In genomic region chr21:26137379-26138060, GRCh38 we compare ENCODE assay signal across 19 cellular contexts. TPM values are rescaled to one million over a fixed set of nuclear protein-coding genes. Genes with fewer than 3 reads are reported as not detected.
DNase-seq lines count a peak whose midpoint lies in the region; ATAC-seq and TF ChIP-seq lines count a peak whose summit lies in the region.
"Had no signal": no experiment of that assay in that cellular context is flagged by ENCODE, and none has a peak within 500 bp of the region (broad histone marks: within the 10 kb centered on the region; RNA-seq: fewer than 3 reads in every experiment).

No MANE protein-coding gene starts in this region.

- WGBS in transverse colon (ENCODE audit: low coverage in 1 of 2), 2 donors: 67 to 71% methylated on average over 4 of the region's 4 CpGs

- TF ChIP-seq EP300 in transverse colon (IDR thresholded peaks at IDR 0.05; ENCODE audit: low read depth): no peak

- TF ChIP-seq CTCF in HFFc6 (IDR thresholded peaks at IDR 0.05) (no peak), WERI-Rb-1 (IDR thresholded peaks at IDR 0.05; ENCODE audit: low read depth, low read length) (no peak), transverse colon (IDR thresholded peaks at IDR 0.05) (no peak)

- no peaks in the 10 kb centered on the region for H3K27me3 Mint-ChIP-seq in HFFc6 (ENCODE audit: insufficient read depth)
- H3K27me3 Mint-ChIP-seq: stimulated activated memory B cell treated with anti-CD40 and anti-IgM and Interleukin-4, amounts not matched to agents 10 μg/mL and 1 μg/mL and 100 μg/mL, for 72 hours; type B pancreatic cell had no signal

- H3K9me3 ChIP-seq in BLaER1: no peaks in the 10 kb centered on the region
- H3K9me3 ChIP-seq in WERI-Rb-1 (ENCODE audit: severe bottlenecking): no peaks in the 10 kb centered on the region
- no peaks in the 10 kb centered on the region for H3K9me3 ChIP-seq in transverse colon
- H3K9me3 ChIP-seq: A549 had no signal

- no peak overlapping the region for H3K27ac ChIP-seq in BLaER1
- peak overlapping the region; percentile 73 for H3K27ac ChIP-seq in WERI-Rb-1
- H3K27ac ChIP-seq in transverse colon: no peak overlapping the region

- peaks cover 38% of the 10 kb centered on the region for H3K36me3 Mint-ChIP-seq in HFFc6 (ENCODE audit: low read depth)
- H3K36me3 Mint-ChIP-seq: CD8-positive, alpha-beta memory T cell had no signal

- H3K4me1 Mint-ChIP-seq in HFFc6 (ENCODE audit: low read depth): peaks cover 58% of the 10 kb centered on the region

- H3K4me1 ChIP-seq in BLaER1 (peaks cover 20% of the 10 kb centered on the region), transverse colon (peaks cover 0 to 41% (median 4%) of the 10 kb centered on the region in 4 donors)

- peaks cover 100% of the 10 kb centered on the region for H4K20me1 ChIP-seq in BLaER1

- H3K36me3 ChIP-seq in BLaER1: peaks cover 49% of the 10 kb centered on the region
- H3K36me3 ChIP-seq in WERI-Rb-1: peaks cover 27% of the 10 kb centered on the region
- no peaks in the 10 kb centered on the region for H3K36me3 ChIP-seq in transverse colon

- intact Hi-C loops in transverse colon (cut with DNase I; ENCODE audit: low total_unique reads): no loop called here

- no peak overlapping the region for H3K4me3 ChIP-seq in BLaER1
- H3K4me3 ChIP-seq in WERI-Rb-1 (ENCODE audit: low read depth, low read length): no peak overlapping the region
- H3K4me3 ChIP-seq in transverse colon: no peak overlapping the region
- H3K4me3 ChIP-seq: A549 had no signal

- H3K27ac Mint-ChIP-seq in HFFc6: peak overlapping the region; percentile 42
- H3K27ac Mint-ChIP-seq: stimulated activated memory B cell treated with anti-CD40 and anti-IgM and Interleukin-4, amounts not matched to agents 10 μg/mL and 1 μg/mL and 100 μg/mL, for 72 hours; type B pancreatic cell had no signal

- no peak for DNase-seq in HFFc6
- no peak for DNase-seq in WERI-Rb-1
- DNase-seq in lung microvascular endothelial cell (ENCODE audit: low read depth in 2 of 2): peak; percentile 17 to 42
- DNase-seq in NCI-H1694 treated with DMSO at 0.1 percent for 48 hours (lab: John Stamatoyannopoulos, UW): no peak
- no peak for DNase-seq in transverse colon
- DNase-seq: activated gamma-delta T cell; CD8-positive, alpha-beta memory T cell; cortex of kidney; GOT3; islet precursor cell; NCI-H2081 treated with DMSO at 0.1 percent for 48 hours; NCI-H82; occipital lobe had no signal

- in situ Hi-C loops in transverse colon (cut with MboI; ENCODE audit: low pct_ligation_motif_present in 1 of 4, low pct_unique_long_range_greater_than_20kb in 1 of 4, low sequenced_read_pairs in 3 of 4): no loop called here

- H3K27me3 ChIP-seq in BLaER1: no peaks in the 10 kb centered on the region
- H3K27me3 ChIP-seq in WERI-Rb-1 (ENCODE audit: insufficient read depth, low read depth, severe bottlenecking): no peaks in the 10 kb centered on the region
- no peaks in the 10 kb centered on the region for H3K27me3 ChIP-seq in transverse colon

- H3K9me3 Mint-ChIP-seq in HFFc6: peaks cover 7% of the 10 kb centered on the region
- H3K9me3 Mint-ChIP-seq: CD8-positive, alpha-beta memory T cell; stimulated activated memory B cell treated with anti-CD40 and anti-IgM and Interleukin-4, amounts not matched to agents 10 μg/mL and 1 μg/mL and 100 μg/mL, for 72 hours had no signal

- H3K4me3 Mint-ChIP-seq in HFFc6: no peak overlapping the region
- H3K4me3 Mint-ChIP-seq: CD8-positive, alpha-beta memory T cell; stimulated activated memory B cell treated with anti-CD40 and anti-IgM and Interleukin-4, amounts not matched to agents 10 μg/mL and 1 μg/mL and 100 μg/mL, for 72 hours; type B pancreatic cell had no signal

- ATAC-seq in GM19035 (IDR thresholded peaks at IDR 0.05; ENCODE audit: unreplicated experiment) (no peak), HG03457 (IDR thresholded peaks at IDR 0.05; ENCODE audit: unreplicated experiment) (no peak)
- ATAC-seq: A549 had no signal

- peak overlapping the region; percentile 63 for H3K4me2 ChIP-seq in BLaER1

- no peak for TF ChIP-seq POLR2A in transverse colon (IDR thresholded peaks at IDR 0.05)

- no peak overlapping the region for H3K9ac ChIP-seq in BLaER1

RNA-seq across cellular contexts. Expression of gene APP, which starts 33.0 kb away (rescaled TPM):
- 100 to 1,000 TPM; 396 to 438 (median 425) TPM for total RNA-seq in HFFc6 (2021; fragmentation: NEBNext Ultra II Directional; extraction: Animal tissue kit (Norgen Biotek cat#: 25700))
- total RNA-seq in lung microvascular endothelial cell: 760 and 1,326 TPM in 2 replicates
- total RNA-seq in transverse colon: 1,000 to 10,000 TPM in 1 of 4 donors, 100 to 1,000 TPM in 3; 471 to 1,291 (median 672) TPM

Comparison
In these comparisons a context has a peak if more than half of its experiments do, and no peak if none do; other contexts are left out.
1. DNase-seq: peak in lung microvascular endothelial cell (2 of 2); none in HFFc6 (single experiment), WERI-Rb-1 (single experiment), NCI-H1694 treated with DMSO at 0.1 percent for 48 hours (single experiment) and transverse colon (single experiment).